Comparison of ENCODE assay signal across 1 cellular context in the genomic region with DNA sequence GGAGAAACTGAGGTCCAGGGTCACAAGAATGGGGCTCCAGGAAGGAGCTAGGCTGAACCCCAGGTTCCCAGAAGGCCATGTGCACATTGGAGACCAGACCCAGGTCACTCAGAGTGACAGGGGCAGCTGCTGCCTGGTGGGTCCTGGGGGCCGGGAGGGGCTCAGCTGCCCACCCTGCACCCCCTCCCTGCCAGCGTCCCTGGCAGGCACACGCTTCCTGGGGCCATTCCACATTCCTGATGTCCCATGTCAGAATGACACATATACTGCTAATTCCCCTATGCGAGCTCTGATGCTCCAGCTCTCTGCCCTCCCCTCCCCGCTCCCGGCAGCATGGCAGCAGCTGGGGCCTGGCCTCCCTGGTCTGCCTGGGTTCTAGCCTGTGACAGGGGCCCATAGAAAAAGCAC.
TF ChIP-seq lines count a peak whose summit lies in the region.

No MANE protein-coding gene starts in this region.

TF ChIP-seq in HepG2, 621 proteins besides CTCF, POLR2A, EP300 and RAD21 (continued from another document and continues in another):
- TF ChIP-seq PAF1 (CRISPR knock-in tag; IDR thresholded peaks at IDR 0.05) (peak; percentile 59; the same call in 1 of the 2 replicates), KMT2B (CRISPR knock-in tag; IDR thresholded peaks at IDR 0.05) (no peak), NONO (IDR thresholded peaks at IDR 0.05) (no peak), NONO (CRISPR knock-in tag; conservative IDR thresholded peaks at IDR 0.05) (peak; percentile 21; the same call in 1 of the 2 replicates), ZNF101 (CRISPR knock-in tag; IDR thresholded peaks at IDR 0.05; ENCODE audit: borderline replicate concordance, low read depth) (no peak), PHF20 (CRISPR knock-in tag; IDR thresholded peaks at IDR 0.05) (no peak), ELF4 (CRISPR knock-in tag; IDR thresholded peaks at IDR 0.05; ENCODE audit: borderline replicate concordance) (no peak), ATRX (CRISPR knock-in tag; IDR thresholded peaks at IDR 0.05; ENCODE audit: borderline replicate concordance) (no peak), ZNF607 (CRISPR knock-in tag; IDR thresholded peaks at IDR 0.05; ENCODE audit: borderline replicate concordance) (no peak), ZNF143 (CRISPR knock-in tag; IDR thresholded peaks at IDR 0.05) (no peak), ZNF792 (CRISPR knock-in tag; IDR thresholded peaks at IDR 0.05) (no peak), SSRP1 (CRISPR knock-in tag; IDR thresholded peaks at IDR 0.05) (no peak), KLF11 (CRISPR knock-in tag; IDR thresholded peaks at IDR 0.05) (no peak), ZNF232 (CRISPR knock-in tag; IDR thresholded peaks at IDR 0.05; ENCODE audit: borderline replicate concordance) (no peak), ZBTB7B (CRISPR knock-in tag; IDR thresholded peaks at IDR 0.05) (no peak), KLF16 (CRISPR knock-in tag; IDR thresholded peaks at IDR 0.05) (no peak), ZNF567 (CRISPR knock-in tag; IDR thresholded peaks at IDR 0.05; ENCODE audit: borderline replicate concordance) (no peak), TOE1 (CRISPR knock-in tag; IDR thresholded peaks at IDR 0.05) (no peak), MED13 (CRISPR knock-in tag; IDR thresholded peaks at IDR 0.05) (peak; percentile 36; the same call in 1 of the 2 replicates), TBX3 (IDR thresholded peaks at IDR 0.05; ENCODE audit: borderline replicate concordance) (no peak), ZNF670 (CRISPR knock-in tag; IDR thresholded peaks at IDR 0.05; ENCODE audit: borderline replicate concordance) (no peak), ZNF33B (CRISPR knock-in tag; IDR thresholded peaks at IDR 0.05) (no peak), ZNF678 (CRISPR knock-in tag; IDR thresholded peaks at IDR 0.05) (no peak), HNRNPL (IDR thresholded peaks at IDR 0.05; ENCODE audit: low read depth, low read length) (0 out of 2 replicates have a peak, but pooled peaks have one; percentile 57), ZZZ3 (CRISPR knock-in tag; IDR thresholded peaks at IDR 0.05; ENCODE audit: borderline replicate concordance) (no peak), SMYD3 (CRISPR knock-in tag; IDR thresholded peaks at IDR 0.05) (no peak), PHF8 (CRISPR knock-in tag; IDR thresholded peaks at IDR 0.05) (no peak), ZNF496 (CRISPR knock-in tag; IDR thresholded peaks at IDR 0.05; ENCODE audit: insufficient replicate concordance) (no peak), MEIS2 (CRISPR knock-in tag; IDR thresholded peaks at IDR 0.05) (no peak), GABPA (IDR thresholded peaks at IDR 0.05; ENCODE audit: low read depth, low read length) (no peak), GABPA (CRISPR knock-in tag; IDR thresholded peaks at IDR 0.05; ENCODE audit: low read depth) (no peak), ZNF572 (CRISPR knock-in tag; IDR thresholded peaks at IDR 0.05) (no peak), SP140L (CRISPR knock-in tag; IDR thresholded peaks at IDR 0.05; ENCODE audit: borderline replicate concordance) (no peak)
- TF ChIP-seq, protein P1, sequence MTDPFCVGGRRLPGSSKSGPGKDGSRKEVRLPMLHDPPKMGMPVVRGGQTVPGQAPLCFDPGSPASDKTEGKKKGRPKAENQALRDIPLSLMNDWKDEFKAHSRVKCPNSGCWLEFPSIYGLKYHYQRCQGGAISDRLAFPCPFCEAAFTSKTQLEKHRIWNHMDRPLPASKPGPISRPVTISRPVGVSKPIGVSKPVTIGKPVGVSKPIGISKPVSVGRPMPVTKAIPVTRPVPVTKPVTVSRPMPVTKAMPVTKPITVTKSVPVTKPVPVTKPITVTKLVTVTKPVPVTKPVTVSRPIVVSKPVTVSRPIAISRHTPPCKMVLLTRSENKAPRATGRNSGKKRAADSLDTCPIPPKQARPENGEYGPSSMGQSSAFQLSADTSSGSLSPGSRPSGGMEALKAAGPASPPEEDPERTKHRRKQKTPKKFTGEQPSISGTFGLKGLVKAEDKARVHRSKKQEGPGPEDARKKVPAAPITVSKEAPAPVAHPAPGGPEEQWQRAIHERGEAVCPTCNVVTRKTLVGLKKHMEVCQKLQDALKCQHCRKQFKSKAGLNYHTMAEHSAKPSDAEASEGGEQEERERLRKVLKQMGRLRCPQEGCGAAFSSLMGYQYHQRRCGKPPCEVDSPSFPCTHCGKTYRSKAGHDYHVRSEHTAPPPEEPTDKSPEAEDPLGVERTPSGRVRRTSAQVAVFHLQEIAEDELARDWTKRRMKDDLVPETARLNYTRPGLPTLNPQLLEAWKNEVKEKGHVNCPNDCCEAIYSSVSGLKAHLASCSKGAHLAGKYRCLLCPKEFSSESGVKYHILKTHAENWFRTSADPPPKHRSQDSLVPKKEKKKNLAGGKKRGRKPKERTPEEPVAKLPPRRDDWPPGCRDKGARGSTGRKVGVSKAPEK (CRISPR knock-in tag; IDR thresholded peaks at IDR 0.05; ENCODE audit: borderline replicate concordance) = no peak
- TF ChIP-seq, protein P2, sequence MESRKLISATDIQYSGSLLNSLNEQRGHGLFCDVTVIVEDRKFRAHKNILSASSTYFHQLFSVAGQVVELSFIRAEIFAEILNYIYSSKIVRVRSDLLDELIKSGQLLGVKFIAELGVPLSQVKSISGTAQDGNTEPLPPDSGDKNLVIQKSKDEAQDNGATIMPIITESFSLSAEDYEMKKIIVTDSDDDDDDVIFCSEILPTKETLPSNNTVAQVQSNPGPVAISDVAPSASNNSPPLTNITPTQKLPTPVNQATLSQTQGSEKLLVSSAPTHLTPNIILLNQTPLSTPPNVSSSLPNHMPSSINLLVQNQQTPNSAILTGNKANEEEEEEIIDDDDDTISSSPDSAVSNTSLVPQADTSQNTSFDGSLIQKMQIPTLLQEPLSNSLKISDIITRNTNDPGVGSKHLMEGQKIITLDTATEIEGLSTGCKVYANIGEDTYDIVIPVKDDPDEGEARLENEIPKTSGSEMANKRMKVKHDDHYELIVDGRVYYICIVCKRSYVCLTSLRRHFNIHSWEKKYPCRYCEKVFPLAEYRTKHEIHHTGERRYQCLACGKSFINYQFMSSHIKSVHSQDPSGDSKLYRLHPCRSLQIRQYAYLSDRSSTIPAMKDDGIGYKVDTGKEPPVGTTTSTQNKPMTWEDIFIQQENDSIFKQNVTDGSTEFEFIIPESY (CRISPR knock-in tag; IDR thresholded peaks at IDR 0.05) = no peak
- TF ChIP-seq, protein P3, sequence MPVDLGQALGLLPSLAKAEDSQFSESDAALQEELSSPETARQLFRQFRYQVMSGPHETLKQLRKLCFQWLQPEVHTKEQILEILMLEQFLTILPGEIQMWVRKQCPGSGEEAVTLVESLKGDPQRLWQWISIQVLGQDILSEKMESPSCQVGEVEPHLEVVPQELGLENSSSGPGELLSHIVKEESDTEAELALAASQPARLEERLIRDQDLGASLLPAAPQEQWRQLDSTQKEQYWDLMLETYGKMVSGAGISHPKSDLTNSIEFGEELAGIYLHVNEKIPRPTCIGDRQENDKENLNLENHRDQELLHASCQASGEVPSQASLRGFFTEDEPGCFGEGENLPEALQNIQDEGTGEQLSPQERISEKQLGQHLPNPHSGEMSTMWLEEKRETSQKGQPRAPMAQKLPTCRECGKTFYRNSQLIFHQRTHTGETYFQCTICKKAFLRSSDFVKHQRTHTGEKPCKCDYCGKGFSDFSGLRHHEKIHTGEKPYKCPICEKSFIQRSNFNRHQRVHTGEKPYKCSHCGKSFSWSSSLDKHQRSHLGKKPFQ (CRISPR knock-in tag; IDR thresholded peaks at IDR 0.05; ENCODE audit: insufficient replicate concordance) = no peak
- TF ChIP-seq, protein P4, sequence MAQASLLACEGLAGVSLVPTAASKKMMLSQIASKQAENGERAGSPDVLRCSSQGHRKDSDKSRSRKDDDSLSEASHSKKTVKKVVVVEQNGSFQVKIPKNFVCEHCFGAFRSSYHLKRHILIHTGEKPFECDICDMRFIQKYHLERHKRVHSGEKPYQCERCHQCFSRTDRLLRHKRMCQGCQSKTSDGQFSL (CRISPR knock-in tag; IDR thresholded peaks at IDR 0.05) = peak; percentile 55; the same call in 1 of the 2 replicates
- TF ChIP-seq, protein P5, sequence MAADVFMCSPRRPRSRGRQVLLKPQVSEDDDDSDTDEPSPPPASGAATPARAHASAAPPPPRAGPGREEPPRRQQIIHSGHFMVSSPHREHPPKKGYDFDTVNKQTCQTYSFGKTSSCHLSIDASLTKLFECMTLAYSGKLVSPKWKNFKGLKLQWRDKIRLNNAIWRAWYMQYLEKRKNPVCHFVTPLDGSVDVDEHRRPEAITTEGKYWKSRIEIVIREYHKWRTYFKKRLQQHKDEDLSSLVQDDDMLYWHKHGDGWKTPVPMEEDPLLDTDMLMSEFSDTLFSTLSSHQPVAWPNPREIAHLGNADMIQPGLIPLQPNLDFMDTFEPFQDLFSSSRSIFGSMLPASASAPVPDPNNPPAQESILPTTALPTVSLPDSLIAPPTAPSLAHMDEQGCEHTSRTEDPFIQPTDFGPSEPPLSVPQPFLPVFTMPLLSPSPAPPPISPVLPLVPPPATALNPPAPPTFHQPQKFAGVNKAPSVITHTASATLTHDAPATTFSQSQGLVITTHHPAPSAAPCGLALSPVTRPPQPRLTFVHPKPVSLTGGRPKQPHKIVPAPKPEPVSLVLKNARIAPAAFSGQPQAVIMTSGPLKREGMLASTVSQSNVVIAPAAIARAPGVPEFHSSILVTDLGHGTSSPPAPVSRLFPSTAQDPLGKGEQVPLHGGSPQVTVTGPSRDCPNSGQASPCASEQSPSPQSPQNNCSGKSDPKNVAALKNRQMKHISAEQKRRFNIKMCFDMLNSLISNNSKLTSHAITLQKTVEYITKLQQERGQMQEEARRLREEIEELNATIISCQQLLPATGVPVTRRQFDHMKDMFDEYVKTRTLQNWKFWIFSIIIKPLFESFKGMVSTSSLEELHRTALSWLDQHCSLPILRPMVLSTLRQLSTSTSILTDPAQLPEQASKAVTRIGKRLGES (CRISPR knock-in tag; IDR thresholded peaks at IDR 0.05; ENCODE audit: borderline replicate concordance) = no peak
- TF ChIP-seq, protein P6, sequence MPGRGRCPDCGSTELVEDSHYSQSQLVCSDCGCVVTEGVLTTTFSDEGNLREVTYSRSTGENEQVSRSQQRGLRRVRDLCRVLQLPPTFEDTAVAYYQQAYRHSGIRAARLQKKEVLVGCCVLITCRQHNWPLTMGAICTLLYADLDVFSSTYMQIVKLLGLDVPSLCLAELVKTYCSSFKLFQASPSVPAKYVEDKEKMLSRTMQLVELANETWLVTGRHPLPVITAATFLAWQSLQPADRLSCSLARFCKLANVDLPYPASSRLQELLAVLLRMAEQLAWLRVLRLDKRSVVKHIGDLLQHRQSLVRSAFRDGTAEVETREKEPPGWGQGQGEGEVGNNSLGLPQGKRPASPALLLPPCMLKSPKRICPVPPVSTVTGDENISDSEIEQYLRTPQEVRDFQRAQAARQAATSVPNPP (CRISPR knock-in tag; IDR thresholded peaks at IDR 0.05) = no peak
- TF ChIP-seq, protein P7, sequence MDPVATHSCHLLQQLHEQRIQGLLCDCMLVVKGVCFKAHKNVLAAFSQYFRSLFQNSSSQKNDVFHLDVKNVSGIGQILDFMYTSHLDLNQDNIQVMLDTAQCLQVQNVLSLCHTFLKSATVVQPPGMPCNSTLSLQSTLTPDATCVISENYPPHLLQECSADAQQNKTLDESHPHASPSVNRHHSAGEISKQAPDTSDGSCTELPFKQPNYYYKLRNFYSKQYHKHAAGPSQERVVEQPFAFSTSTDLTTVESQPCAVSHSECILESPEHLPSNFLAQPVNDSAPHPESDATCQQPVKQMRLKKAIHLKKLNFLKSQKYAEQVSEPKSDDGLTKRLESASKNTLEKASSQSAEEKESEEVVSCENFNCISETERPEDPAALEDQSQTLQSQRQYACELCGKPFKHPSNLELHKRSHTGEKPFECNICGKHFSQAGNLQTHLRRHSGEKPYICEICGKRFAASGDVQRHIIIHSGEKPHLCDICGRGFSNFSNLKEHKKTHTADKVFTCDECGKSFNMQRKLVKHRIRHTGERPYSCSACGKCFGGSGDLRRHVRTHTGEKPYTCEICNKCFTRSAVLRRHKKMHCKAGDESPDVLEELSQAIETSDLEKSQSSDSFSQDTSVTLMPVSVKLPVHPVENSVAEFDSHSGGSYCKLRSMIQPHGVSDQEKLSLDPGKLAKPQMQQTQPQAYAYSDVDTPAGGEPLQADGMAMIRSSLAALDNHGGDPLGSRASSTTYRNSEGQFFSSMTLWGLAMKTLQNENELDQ (CRISPR knock-in tag; IDR thresholded peaks at IDR 0.05; ENCODE audit: borderline replicate concordance) = no peak
- TF ChIP-seq, protein P8, sequence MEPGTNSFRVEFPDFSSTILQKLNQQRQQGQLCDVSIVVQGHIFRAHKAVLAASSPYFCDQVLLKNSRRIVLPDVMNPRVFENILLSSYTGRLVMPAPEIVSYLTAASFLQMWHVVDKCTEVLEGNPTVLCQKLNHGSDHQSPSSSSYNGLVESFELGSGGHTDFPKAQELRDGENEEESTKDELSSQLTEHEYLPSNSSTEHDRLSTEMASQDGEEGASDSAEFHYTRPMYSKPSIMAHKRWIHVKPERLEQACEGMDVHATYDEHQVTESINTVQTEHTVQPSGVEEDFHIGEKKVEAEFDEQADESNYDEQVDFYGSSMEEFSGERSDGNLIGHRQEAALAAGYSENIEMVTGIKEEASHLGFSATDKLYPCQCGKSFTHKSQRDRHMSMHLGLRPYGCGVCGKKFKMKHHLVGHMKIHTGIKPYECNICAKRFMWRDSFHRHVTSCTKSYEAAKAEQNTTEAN (CRISPR knock-in tag; conservative IDR thresholded peaks at IDR 0.05) = no peak
- TF ChIP-seq, protein P9, sequence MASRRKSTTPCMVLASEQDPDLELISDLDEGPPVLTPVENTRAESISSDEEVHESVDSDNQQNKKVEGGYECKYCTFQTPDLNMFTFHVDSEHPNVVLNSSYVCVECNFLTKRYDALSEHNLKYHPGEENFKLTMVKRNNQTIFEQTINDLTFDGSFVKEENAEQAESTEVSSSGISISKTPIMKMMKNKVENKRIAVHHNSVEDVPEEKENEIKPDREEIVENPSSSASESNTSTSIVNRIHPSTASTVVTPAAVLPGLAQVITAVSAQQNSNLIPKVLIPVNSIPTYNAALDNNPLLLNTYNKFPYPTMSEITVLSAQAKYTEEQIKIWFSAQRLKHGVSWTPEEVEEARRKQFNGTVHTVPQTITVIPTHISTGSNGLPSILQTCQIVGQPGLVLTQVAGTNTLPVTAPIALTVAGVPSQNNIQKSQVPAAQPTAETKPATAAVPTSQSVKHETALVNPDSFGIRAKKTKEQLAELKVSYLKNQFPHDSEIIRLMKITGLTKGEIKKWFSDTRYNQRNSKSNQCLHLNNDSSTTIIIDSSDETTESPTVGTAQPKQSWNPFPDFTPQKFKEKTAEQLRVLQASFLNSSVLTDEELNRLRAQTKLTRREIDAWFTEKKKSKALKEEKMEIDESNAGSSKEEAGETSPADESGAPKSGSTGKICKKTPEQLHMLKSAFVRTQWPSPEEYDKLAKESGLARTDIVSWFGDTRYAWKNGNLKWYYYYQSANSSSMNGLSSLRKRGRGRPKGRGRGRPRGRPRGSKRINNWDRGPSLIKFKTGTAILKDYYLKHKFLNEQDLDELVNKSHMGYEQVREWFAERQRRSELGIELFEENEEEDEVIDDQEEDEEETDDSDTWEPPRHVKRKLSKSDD (CRISPR knock-in tag; IDR thresholded peaks at IDR 0.05; ENCODE audit: low read depth) = no peak
- TF ChIP-seq, protein P10, sequence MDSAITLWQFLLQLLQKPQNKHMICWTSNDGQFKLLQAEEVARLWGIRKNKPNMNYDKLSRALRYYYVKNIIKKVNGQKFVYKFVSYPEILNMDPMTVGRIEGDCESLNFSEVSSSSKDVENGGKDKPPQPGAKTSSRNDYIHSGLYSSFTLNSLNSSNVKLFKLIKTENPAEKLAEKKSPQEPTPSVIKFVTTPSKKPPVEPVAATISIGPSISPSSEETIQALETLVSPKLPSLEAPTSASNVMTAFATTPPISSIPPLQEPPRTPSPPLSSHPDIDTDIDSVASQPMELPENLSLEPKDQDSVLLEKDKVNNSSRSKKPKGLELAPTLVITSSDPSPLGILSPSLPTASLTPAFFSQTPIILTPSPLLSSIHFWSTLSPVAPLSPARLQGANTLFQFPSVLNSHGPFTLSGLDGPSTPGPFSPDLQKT (CRISPR knock-in tag; IDR thresholded peaks at IDR 0.05; ENCODE audit: borderline replicate concordance) = no peak
